Comparison of ENCODE assay signal across 18 cellular contexts in genomic region chr9:81600631-81601030, GRCh38.
"Had no signal": no experiment of that assay in that cellular context is flagged by ENCODE, and none has a peak within 500 bp of the region (broad histone marks: within the 10 kb centered on the region; RNA-seq: fewer than 3 reads in every experiment).

No MANE protein-coding gene starts in this region.

- H3K27ac Mint-ChIP-seq: naive thymus-derived CD4-positive, alpha-beta T cell had no signal

- H3K4me1 ChIP-seq: colonic mucosa, foreskin keratinocyte, uterus had no signal

- H3K4me2 ChIP-seq: hepatocyte had no signal

- H3K4me3 ChIP-seq: colonic mucosa, hepatocyte, lung, right atrium auricular region, suprapubic skin, thyroid gland, upper lobe of left lung, uterus had no signal

- H3K36me3 Mint-ChIP-seq: naive thymus-derived CD4-positive, alpha-beta T cell had no signal

- H3K27me3 ChIP-seq: colonic mucosa, foreskin keratinocyte, hepatocyte, right atrium auricular region, suprapubic skin, thyroid gland, upper lobe of left lung, uterus had no signal

- H3K36me3 ChIP-seq: colonic mucosa, right atrium auricular region, thyroid gland, uterus had no signal

- H3K9me3 ChIP-seq: colonic mucosa, right atrium auricular region, suprapubic skin, thyroid gland, upper lobe of left lung, uterus had no signal

- H3K27ac ChIP-seq: colonic mucosa, hepatocyte, suprapubic skin had no signal

- DNase-seq: colonic mucosa; erythroblast; foreskin keratinocyte; islet precursor cell; left ventricle myocardium superior; mesendoderm; naive thymus-derived CD4-positive, alpha-beta T cell; small intestine; stimulated activated CD4-positive, alpha-beta T cell treated with anti-CD3 and anti-CD28 coated beads, Interleukin-12 subunit alpha, Interleukin-12 subunit beta, amount 100 ng/mL, for 4 hours; stimulated activated CD4-positive, alpha-beta T cell treated with anti-CD3 and anti-CD28 coated beads, Interleukin-2, amount 100 ng/mL, for 48 hours; stimulated activated naive CD8-positive, alpha-beta T cell treated with anti-CD3 and anti-CD28 coated beads, Interleukin-15, Interleukin-2, amounts not matched to agents 100 U/mL and 50 U/mL, for 24 hours; thyroid gland; upper lobe of left lung; uterus had no signal

- H3K4me3 Mint-ChIP-seq: naive thymus-derived CD4-positive, alpha-beta T cell had no signal

- ATAC-seq: left ventricle myocardium superior; naive thymus-derived CD4-positive, alpha-beta T cell; stimulated activated naive CD8-positive, alpha-beta T cell treated with anti-CD3 and anti-CD28 coated beads, Interleukin-15, Interleukin-2, amounts not matched to agents 100 U/mL and 50 U/mL, for 24 hours had no signal

- H2AFZ ChIP-seq: hepatocyte had no signal
